ENCODE assay signal across 1 cellular context in genomic region chr17:50687200-50688066, GRCh38.
A peak's percentile ranks its signal among the peaks of the same experiment; 100 is the strongest.
TF ChIP-seq lines count a peak whose summit lies in the region.

No MANE protein-coding gene starts in this region.

TF ChIP-seq in Ishikawa, 13 proteins besides CTCF, POLR2A, EP300 and RAD21:
- no peak for TF ChIP-seq REST (IDR thresholded peaks at IDR 0.05; ENCODE audit: low read depth)
- TF ChIP-seq YY1 (IDR thresholded peaks at IDR 0.05; ENCODE audit: low read depth): no peak
- peak; percentile 23; the same call in 1 of the 2 replicates for TF ChIP-seq MAX (IDR thresholded peaks at IDR 0.05)
- TF ChIP-seq CEBPB (IDR thresholded peaks at IDR 0.05): peak; percentile 26; the same call in 1 of the 2 replicates
